1 cellular context compared by ENCODE assay signal in genomic region chr1:107949467-107950253, GRCh38.
TF ChIP-seq lines count a peak whose summit lies in the region.

No MANE protein-coding gene starts in this region.

TF ChIP-seq in GM12878, 131 proteins besides CTCF, POLR2A, EP300 and RAD21 (continued from another document and continues in another):
- TF ChIP-seq SRF (IDR thresholded peaks at IDR 0.05; ENCODE audit: low read depth in 2 of 2, low read length in 2 of 2) (no peak), PAX8 (IDR thresholded peaks at IDR 0.05) (no peak), REST (IDR thresholded peaks at IDR 0.05; ENCODE audit: low read depth, low read length) (no peak), CBFB (IDR thresholded peaks at IDR 0.05; ENCODE audit: low read depth) (no peak), ZBTB4 (CRISPR knock-in tag; IDR thresholded peaks at IDR 0.05) (no peak), PAX5 (IDR thresholded peaks at IDR 0.05; ENCODE audit: borderline replicate concordance, low read depth, low read length) (peak; percentile 47; the same call in 1 of the 2 replicates), NR2F1 (conservative IDR thresholded peaks at IDR 0.05) (no peak), BCL11A (IDR thresholded peaks at IDR 0.05; ENCODE audit: low read depth, low read length) (peak; percentile 44; the same call in 1 of the 2 replicates), RUNX3 (IDR thresholded peaks at IDR 0.05; ENCODE audit: low read length) (peak; percentile 94), POLR2AphosphoS5 (IDR thresholded peaks at IDR 0.05; ENCODE audit: low read length) (no peak), MTA2 (IDR thresholded peaks at IDR 0.05; ENCODE audit: low read depth) (0 out of 2 replicates have a peak, but pooled peaks have one; percentile 30), ZBED1 (IDR thresholded peaks at IDR 0.05; ENCODE audit: borderline replicate concordance) (peak; percentile 69; the same call in 1 of the 2 replicates), ETV6 (conservative IDR thresholded peaks at IDR 0.05 in 1 of 2, IDR thresholded peaks at IDR 0.05 in 1 of 2; ENCODE audit: borderline replicate concordance in 1 of 2, low read depth in 1 of 2) (peak in 1 of 2 experiments; percentile 54; a peak in 1 of 4 replicates), MEF2B (IDR thresholded peaks at IDR 0.05; ENCODE audit: partially characterized antibody, poor library complexity, severe bottlenecking) (peak; percentile 39), EED (IDR thresholded peaks at IDR 0.05; ENCODE audit: low read depth) (peak; percentile 78), SREBF1 (IDR thresholded peaks at IDR 0.05; ENCODE audit: low read length) (no peak), CREM (IDR thresholded peaks at IDR 0.05; ENCODE audit: low read depth) (peak; percentile 29; the same call in 1 of the 2 replicates), CREB1 (IDR thresholded peaks at IDR 0.05; ENCODE audit: low read depth) (no peak), KDM1A (IDR thresholded peaks at IDR 0.05; ENCODE audit: borderline replicate concordance) (no peak), YBX1 (IDR thresholded peaks at IDR 0.05) (no peak), HDAC2 (IDR thresholded peaks at IDR 0.05) (no peak), RELA (IDR thresholded peaks at IDR 0.05; ENCODE audit: borderline replicate concordance, partially characterized antibody) (no peak), MLLT1 (IDR thresholded peaks at IDR 0.05) (no peak), MXI1 (IDR thresholded peaks at IDR 0.05; ENCODE audit: low read depth, low read length) (no peak), BHLHE40 (IDR thresholded peaks at IDR 0.05; ENCODE audit: borderline replicate concordance in 1 of 2, low read depth in 2 of 2, low read length in 1 of 2) (peak; percentile 94 to 96), CBX3 (IDR thresholded peaks at IDR 0.05; ENCODE audit: borderline replicate concordance, low read depth) (no peak), SUZ12 (IDR thresholded peaks at IDR 0.05; ENCODE audit: unreplicated experiment) (no peak), ZNF384 (IDR thresholded peaks at IDR 0.05; ENCODE audit: borderline replicate concordance, low read depth, low read length) (peak; percentile 55; the same call in 1 of the 2 replicates), MTA3 (IDR thresholded peaks at IDR 0.05; ENCODE audit: borderline replicate concordance, low read length) (0 out of 2 replicates have a peak, but pooled peaks have one; percentile 27), JUNB (IDR thresholded peaks at IDR 0.05) (peak; percentile 79), NFYA (IDR thresholded peaks at IDR 0.05; ENCODE audit: borderline replicate concordance, low read depth, low read length) (no peak), MEF2A (IDR thresholded peaks at IDR 0.05; ENCODE audit: insufficient read depth, low read depth, low read length) (peak; percentile 69; the same call in 1 of the 2 replicates), CHD1 (IDR thresholded peaks at IDR 0.05; ENCODE audit: low read depth, low read length) (no peak), NFIC (IDR thresholded peaks at IDR 0.05; ENCODE audit: low read depth, low read length) (peak; percentile 84), IRF4 (IDR thresholded peaks at IDR 0.05; ENCODE audit: low read depth, low read length) (peak; percentile 88), FOXM1 (IDR thresholded peaks at IDR 0.05; ENCODE audit: low read depth, low read length) (peak; percentile 74; the same call in 1 of the 2 replicates), SUPT20H (IDR thresholded peaks at IDR 0.05; ENCODE audit: borderline replicate concordance, control insufficient read depth, low read depth, low read length) (no peak), TCF12 (IDR thresholded peaks at IDR 0.05; ENCODE audit: low read depth, low read length) (peak; percentile 36; the same call in 1 of the 2 replicates), TCF3 (IDR thresholded peaks at IDR 0.05; ENCODE audit: borderline replicate concordance, insufficient read depth, low read depth, low read length) (peak; percentile 56; the same call in 1 of the 2 replicates), BCL3 (IDR thresholded peaks at IDR 0.05; ENCODE audit: borderline replicate concordance, insufficient read depth, low read depth, low read length, poor library complexity, severe bottlenecking) (peak; percentile 79)
- TF ChIP-seq, protein P1, sequence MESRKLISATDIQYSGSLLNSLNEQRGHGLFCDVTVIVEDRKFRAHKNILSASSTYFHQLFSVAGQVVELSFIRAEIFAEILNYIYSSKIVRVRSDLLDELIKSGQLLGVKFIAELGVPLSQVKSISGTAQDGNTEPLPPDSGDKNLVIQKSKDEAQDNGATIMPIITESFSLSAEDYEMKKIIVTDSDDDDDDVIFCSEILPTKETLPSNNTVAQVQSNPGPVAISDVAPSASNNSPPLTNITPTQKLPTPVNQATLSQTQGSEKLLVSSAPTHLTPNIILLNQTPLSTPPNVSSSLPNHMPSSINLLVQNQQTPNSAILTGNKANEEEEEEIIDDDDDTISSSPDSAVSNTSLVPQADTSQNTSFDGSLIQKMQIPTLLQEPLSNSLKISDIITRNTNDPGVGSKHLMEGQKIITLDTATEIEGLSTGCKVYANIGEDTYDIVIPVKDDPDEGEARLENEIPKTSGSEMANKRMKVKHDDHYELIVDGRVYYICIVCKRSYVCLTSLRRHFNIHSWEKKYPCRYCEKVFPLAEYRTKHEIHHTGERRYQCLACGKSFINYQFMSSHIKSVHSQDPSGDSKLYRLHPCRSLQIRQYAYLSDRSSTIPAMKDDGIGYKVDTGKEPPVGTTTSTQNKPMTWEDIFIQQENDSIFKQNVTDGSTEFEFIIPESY (IDR thresholded peaks at IDR 0.05) = no peak
- TF ChIP-seq, protein P2, sequence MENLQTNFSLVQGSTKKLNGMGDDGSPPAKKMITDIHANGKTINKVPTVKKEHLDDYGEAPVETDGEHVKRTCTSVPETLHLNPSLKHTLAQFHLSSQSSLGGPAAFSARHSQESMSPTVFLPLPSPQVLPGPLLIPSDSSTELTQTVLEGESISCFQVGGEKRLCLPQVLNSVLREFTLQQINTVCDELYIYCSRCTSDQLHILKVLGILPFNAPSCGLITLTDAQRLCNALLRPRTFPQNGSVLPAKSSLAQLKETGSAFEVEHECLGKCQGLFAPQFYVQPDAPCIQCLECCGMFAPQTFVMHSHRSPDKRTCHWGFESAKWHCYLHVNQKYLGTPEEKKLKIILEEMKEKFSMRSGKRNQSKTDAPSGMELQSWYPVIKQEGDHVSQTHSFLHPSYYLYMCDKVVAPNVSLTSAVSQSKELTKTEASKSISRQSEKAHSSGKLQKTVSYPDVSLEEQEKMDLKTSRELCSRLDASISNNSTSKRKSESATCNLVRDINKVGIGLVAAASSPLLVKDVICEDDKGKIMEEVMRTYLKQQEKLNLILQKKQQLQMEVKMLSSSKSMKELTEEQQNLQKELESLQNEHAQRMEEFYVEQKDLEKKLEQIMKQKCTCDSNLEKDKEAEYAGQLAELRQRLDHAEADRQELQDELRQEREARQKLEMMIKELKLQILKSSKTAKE (IDR thresholded peaks at IDR 0.05; ENCODE audit: low read depth, poor library complexity, severe bottlenecking) = peak; percentile 19
- TF ChIP-seq, protein P3, sequence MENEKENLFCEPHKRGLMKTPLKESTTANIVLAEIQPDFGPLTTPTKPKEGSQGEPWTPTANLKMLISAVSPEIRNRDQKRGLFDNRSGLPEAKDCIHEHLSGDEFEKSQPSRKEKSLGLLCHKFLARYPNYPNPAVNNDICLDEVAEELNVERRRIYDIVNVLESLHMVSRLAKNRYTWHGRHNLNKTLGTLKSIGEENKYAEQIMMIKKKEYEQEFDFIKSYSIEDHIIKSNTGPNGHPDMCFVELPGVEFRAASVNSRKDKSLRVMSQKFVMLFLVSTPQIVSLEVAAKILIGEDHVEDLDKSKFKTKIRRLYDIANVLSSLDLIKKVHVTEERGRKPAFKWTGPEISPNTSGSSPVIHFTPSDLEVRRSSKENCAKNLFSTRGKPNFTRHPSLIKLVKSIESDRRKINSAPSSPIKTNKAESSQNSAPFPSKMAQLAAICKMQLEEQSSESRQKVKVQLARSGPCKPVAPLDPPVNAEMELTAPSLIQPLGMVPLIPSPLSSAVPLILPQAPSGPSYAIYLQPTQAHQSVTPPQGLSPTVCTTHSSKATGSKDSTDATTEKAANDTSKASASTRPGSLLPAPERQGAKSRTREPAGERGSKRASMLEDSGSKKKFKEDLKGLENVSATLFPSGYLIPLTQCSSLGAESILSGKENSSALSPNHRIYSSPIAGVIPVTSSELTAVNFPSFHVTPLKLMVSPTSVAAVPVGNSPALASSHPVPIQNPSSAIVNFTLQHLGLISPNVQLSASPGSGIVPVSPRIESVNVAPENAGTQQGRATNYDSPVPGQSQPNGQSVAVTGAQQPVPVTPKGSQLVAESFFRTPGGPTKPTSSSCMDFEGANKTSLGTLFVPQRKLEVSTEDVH (IDR thresholded peaks at IDR 0.05; ENCODE audit: low read depth, partially characterized antibody) = no peak
